ENCODE assay signal across 21 cellular contexts in genomic region chr7:71521506-71521905, GRCh38.
A peak's percentile ranks its signal among the peaks of the same experiment; 100 is the strongest.
DNase-seq lines count a peak whose midpoint lies in the region; ATAC-seq and TF ChIP-seq lines count a peak whose summit lies in the region.
"Had no signal": no experiment of that assay in that cellular context is flagged by ENCODE, and none has a peak within 500 bp of the region (broad histone marks: within the 10 kb centered on the region; RNA-seq: fewer than 3 reads in every experiment).

No MANE protein-coding gene starts in this region.

- intact Hi-C loops in left cardiac atrium (cut with DNase I) = no loop called here
- intact Hi-C loops in cardiac septum (cut with DNase I) = no loop called here
- intact Hi-C loops in left lung (cut with DNase I) = no loop called here

- H3K4me3 Mint-ChIP-seq in T-cell = no peak overlapping the region
- H3K4me3 Mint-ChIP-seq: mesothelial cell of epicardium; stimulated activated effector memory CD8-positive, alpha-beta T cell treated with anti-CD3 and anti-CD28 coated beads, Interleukin-12 subunit alpha, Interleukin-12 subunit beta, amount 100 ng/mL, for 72 hours; T-helper 17 cell had no signal

- H3K4me1 ChIP-seq in left lung = no peaks in the 10 kb centered on the region
- H3K4me1 ChIP-seq in upper lobe of left lung = no peaks in the 10 kb centered on the region

- no peak overlapping the region for H3K27ac Mint-ChIP-seq in T-cell
- H3K27ac Mint-ChIP-seq: mesothelial cell of epicardium; stimulated activated effector memory CD8-positive, alpha-beta T cell treated with anti-CD3 and anti-CD28 coated beads, Interleukin-12 subunit alpha, Interleukin-12 subunit beta, amount 100 ng/mL, for 72 hours; T-helper 17 cell had no signal

- H3K27me3 Mint-ChIP-seq in T-cell = no peaks in the 10 kb centered on the region
- H3K27me3 Mint-ChIP-seq: T-helper 17 cell had no signal

- H3K9me3 Mint-ChIP-seq in T-cell = peaks cover 14 to 36% (median 15%) of the 10 kb centered on the region in 3 donors

- no peak overlapping the region for H3K27ac ChIP-seq in left lung
- H3K27ac ChIP-seq in upper lobe of left lung = no peak overlapping the region
- H3K27ac ChIP-seq: 22Rv1, C4-2B had no signal

- POLR2A ChIA-PET in T-cell (lab: Charles Lee) = no interaction called here

- H3K9me3 ChIP-seq in left lung (peaks cover 0 to 48% of the 10 kb centered on the region in 2 donors), upper lobe of left lung (peaks cover 0 to 12% (median 4%) of the 10 kb centered on the region in 4 donors)

- no peaks in the 10 kb centered on the region for H3K36me3 Mint-ChIP-seq in T-cell
- H3K36me3 Mint-ChIP-seq: stimulated activated effector memory CD8-positive, alpha-beta T cell treated with anti-CD3 and anti-CD28 coated beads, Interleukin-12 subunit alpha, Interleukin-12 subunit beta, amount 100 ng/mL, for 72 hours had no signal

- H3K36me3 ChIP-seq in left lung = no peaks in the 10 kb centered on the region
- H3K36me3 ChIP-seq in upper lobe of left lung = no peaks in the 10 kb centered on the region

- TF ChIP-seq CTCF in astrocyte of the cerebellum (IDR thresholded peaks at IDR 0.05; ENCODE audit: low read depth, low read length, missing control alignments) (no peak), left lung (IDR thresholded peaks at IDR 0.05) (no peak), upper lobe of left lung (IDR thresholded peaks at IDR 0.05) (no peak)

- no peaks in the 10 kb centered on the region for H3K4me1 Mint-ChIP-seq in T-cell
- H3K4me1 Mint-ChIP-seq: mesothelial cell of epicardium; stimulated activated effector memory CD8-positive, alpha-beta T cell treated with anti-CD3 and anti-CD28 coated beads, Interleukin-12 subunit alpha, Interleukin-12 subunit beta, amount 100 ng/mL, for 72 hours; T-helper 17 cell had no signal

- in situ Hi-C loops in astrocyte of the cerebellum (cut with HindIII; ENCODE audit: low sequenced_read_pairs) = no loop called here

- H3K27me3 ChIP-seq in left lung (no peaks in the 10 kb centered on the region), upper lobe of left lung (no peaks in the 10 kb centered on the region)

- DNase-seq in left cardiac atrium (peak; percentile 36), cardiac septum (ENCODE audit: low spot score) (no peak), astrocyte of the cerebellum (ENCODE audit: low read depth) (peak; percentile 11), left lung (no peak), upper lobe of left lung (no peak), T-cell (no peak), NCI-H2196 (lab: John Stamatoyannopoulos, UW; ENCODE audit: unreplicated experiment) (no peak), pons (ENCODE audit: low spot score) (no peak)
- DNase-seq: activated CD4-positive, CD25-positive, alpha-beta regulatory T cell; activated effector memory CD4-positive, alpha-beta T cell treated with anti-CD3 and anti-CD28 coated beads, Interleukin-2, amount 50 U/mL, for 16 hours; erythroblast; islet precursor cell; NCI-H1417; NCI-H2227 treated with DMSO at 0.1 percent for 48 hours; Right ventricle myocardium superior; small intestine; T-helper 17 cell had no signal

- TF ChIP-seq EP300 in upper lobe of left lung (IDR thresholded peaks at IDR 0.05) = no peak

- 68 to 70% methylated on average over 5 of the region's 5 CpGs for WGBS in upper lobe of left lung, 2 donors

- TF ChIP-seq POLR2A in upper lobe of left lung (IDR thresholded peaks at IDR 0.05) = no peak

- H3K4me3 ChIP-seq in astrocyte of the cerebellum (ENCODE audit: low read depth, low read length) = no peak overlapping the region
- no peak overlapping the region for H3K4me3 ChIP-seq in left lung
- H3K4me3 ChIP-seq in upper lobe of left lung = no peak overlapping the region

- CTCF ChIA-PET in T-cell (lab: Charles Lee) = no interaction called here

- ATAC-seq in left cardiac atrium = peak in 1 of 2 donors; percentile 38
- peak; percentile 53 for ATAC-seq in left lung
- ATAC-seq in upper lobe of left lung (ENCODE audit: low FRiP score in 2 of 2) = peak; percentile 51 to 79
- ATAC-seq in T-cell (replicated peaks in 1 of 4) = no peak
- ATAC-seq: stimulated activated effector memory CD8-positive, alpha-beta T cell treated with anti-CD3 and anti-CD28 coated beads, Interleukin-12 subunit alpha, Interleukin-12 subunit beta, amount 100 ng/mL, for 72 hours; T-helper 17 cell had no signal

Comparison
In these comparisons a context has a peak if more than half of its experiments do, and no peak if none do; other contexts are left out.
1. DNase-seq: peak in left cardiac atrium (single experiment) and astrocyte of the cerebellum (single experiment); none in cardiac septum (single experiment), left lung (0 of 2), upper lobe of left lung (0 of 2), T-cell (0 of 34), NCI-H2196 (single experiment) and pons (single experiment).
2. ATAC-seq: peak in left lung (single experiment) and upper lobe of left lung (2 of 2); none in T-cell (0 of 4).